1 cellular context compared by ENCODE assay signal in genomic region chr18:9683418-9684396, GRCh38.
A peak's percentile ranks its signal among the peaks of the same experiment; 100 is the strongest.
TF ChIP-seq lines count a peak whose summit lies in the region.

No MANE protein-coding gene starts in this region.

TF ChIP-seq in K562, 482 proteins besides CTCF, POLR2A, EP300 and RAD21 (continued from another document and continues in another):
- peak; percentile 10; the same call in 1 of the 2 replicates for TF ChIP-seq MGA (IDR thresholded peaks at IDR 0.05)
- TF ChIP-seq PYGO2 (tag; IDR thresholded peaks at IDR 0.05) = no peak
- TF ChIP-seq, protein P1, sequence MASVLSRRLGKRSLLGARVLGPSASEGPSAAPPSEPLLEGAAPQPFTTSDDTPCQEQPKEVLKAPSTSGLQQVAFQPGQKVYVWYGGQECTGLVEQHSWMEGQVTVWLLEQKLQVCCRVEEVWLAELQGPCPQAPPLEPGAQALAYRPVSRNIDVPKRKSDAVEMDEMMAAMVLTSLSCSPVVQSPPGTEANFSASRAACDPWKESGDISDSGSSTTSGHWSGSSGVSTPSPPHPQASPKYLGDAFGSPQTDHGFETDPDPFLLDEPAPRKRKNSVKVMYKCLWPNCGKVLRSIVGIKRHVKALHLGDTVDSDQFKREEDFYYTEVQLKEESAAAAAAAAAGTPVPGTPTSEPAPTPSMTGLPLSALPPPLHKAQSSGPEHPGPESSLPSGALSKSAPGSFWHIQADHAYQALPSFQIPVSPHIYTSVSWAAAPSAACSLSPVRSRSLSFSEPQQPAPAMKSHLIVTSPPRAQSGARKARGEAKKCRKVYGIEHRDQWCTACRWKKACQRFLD (CRISPR knock-in tag; IDR thresholded peaks at IDR 0.05) = peak; percentile 59; the same call in 1 of the 2 replicates
- no peak for TF ChIP-seq SP1 (CRISPR knock-in tag; IDR thresholded peaks at IDR 0.05)
- no peak for TF ChIP-seq CBFB (CRISPR knock-in tag; IDR thresholded peaks at IDR 0.05)
- TF ChIP-seq LCOR (CRISPR knock-in tag; IDR thresholded peaks at IDR 0.05) = no peak; the same call in 1 of the 2 replicates
- peak; percentile 15; the same call in 1 of the 2 replicates for TF ChIP-seq CXXC5 (CRISPR knock-in tag; IDR thresholded peaks at IDR 0.05)
- TF ChIP-seq, protein P2, sequence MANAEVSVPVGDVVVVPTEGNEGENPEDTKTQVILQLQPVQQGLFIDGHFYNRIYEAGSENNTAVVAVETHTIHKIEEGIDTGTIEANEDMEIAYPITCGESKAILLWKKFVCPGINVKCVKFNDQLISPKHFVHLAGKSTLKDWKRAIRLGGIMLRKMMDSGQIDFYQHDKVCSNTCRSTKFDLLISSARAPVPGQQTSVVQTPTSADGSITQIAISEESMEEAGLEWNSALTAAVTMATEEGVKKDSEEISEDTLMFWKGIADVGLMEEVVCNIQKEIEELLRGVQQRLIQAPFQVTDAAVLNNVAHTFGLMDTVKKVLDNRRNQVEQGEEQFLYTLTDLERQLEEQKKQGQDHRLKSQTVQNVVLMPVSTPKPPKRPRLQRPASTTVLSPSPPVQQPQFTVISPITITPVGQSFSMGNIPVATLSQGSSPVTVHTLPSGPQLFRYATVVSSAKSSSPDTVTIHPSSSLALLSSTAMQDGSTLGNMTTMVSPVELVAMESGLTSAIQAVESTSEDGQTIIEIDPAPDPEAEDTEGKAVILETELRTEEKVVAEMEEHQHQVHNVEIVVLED (CRISPR knock-in tag; IDR thresholded peaks at IDR 0.05) = 0 out of 2 replicates have a peak, but pooled peaks have one; percentile 40
- peak; percentile 46; the same call in 1 of the 2 replicates for TF ChIP-seq NFATC3 (IDR thresholded peaks at IDR 0.05)
- TF ChIP-seq TBL1XR1 (IDR thresholded peaks at IDR 0.05; ENCODE audit: low read length in 2 of 2) = no peak
- peak; percentile 4; the same call in 1 of the 2 replicates for TF ChIP-seq SMAD3 (CRISPR knock-in tag; conservative IDR thresholded peaks at IDR 0.05)
- peak; percentile 70; the same call in 1 of the 2 replicates for TF ChIP-seq THRB (CRISPR knock-in tag; conservative IDR thresholded peaks at IDR 0.05)
- no peak for TF ChIP-seq EZH2 (IDR thresholded peaks at IDR 0.05; ENCODE audit: borderline replicate concordance, low read depth, low read length)
- peak; percentile 63 for TF ChIP-seq SOX6 (IDR thresholded peaks at IDR 0.05)
- TF ChIP-seq HIVEP1 (CRISPR knock-in tag; IDR thresholded peaks at IDR 0.05) = 0 out of 2 replicates have a peak, but pooled peaks have one; percentile 25
- TF ChIP-seq THRA (IDR thresholded peaks at IDR 0.05) = no peak
- TF ChIP-seq, protein P3, sequence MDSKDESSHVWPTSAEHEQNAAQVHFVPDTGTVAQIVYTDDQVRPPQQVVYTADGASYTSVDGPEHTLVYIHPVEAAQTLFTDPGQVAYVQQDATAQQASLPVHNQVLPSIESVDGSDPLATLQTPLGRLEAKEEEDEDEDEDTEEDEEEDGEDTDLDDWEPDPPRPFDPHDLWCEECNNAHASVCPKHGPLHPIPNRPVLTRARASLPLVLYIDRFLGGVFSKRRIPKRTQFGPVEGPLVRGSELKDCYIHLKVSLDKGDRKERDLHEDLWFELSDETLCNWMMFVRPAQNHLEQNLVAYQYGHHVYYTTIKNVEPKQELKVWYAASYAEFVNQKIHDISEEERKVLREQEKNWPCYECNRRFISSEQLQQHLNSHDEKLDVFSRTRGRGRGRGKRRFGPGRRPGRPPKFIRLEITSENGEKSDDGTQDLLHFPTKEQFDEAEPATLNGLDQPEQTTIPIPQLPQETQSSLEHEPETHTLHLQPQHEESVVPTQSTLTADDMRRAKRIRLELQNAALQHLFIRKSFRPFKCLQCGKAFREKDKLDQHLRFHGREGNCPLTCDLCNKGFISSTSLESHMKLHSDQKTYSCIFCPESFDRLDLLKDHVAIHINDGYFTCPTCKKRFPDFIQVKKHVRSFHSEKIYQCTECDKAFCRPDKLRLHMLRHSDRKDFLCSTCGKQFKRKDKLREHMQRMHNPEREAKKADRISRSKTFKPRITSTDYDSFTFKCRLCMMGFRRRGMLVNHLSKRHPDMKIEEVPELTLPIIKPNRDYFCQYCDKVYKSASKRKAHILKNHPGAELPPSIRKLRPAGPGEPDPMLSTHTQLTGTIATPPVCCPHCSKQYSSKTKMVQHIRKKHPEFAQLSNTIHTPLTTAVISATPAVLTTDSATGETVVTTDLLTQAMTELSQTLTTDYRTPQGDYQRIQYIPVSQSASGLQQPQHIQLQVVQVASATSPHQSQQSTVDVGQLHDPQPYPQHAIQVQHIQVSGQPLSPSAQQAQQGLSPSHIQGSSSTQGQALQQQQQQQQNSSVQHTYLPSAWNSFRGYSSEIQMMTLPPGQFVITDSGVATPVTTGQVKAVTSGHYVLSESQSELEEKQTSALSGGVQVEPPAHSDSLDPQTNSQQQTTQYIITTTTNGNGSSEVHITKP (IDR thresholded peaks at IDR 0.05; ENCODE audit: partially characterized antibody) = peak; percentile 14
- TF ChIP-seq CBX3 (IDR thresholded peaks at IDR 0.05; ENCODE audit: borderline replicate concordance in 1 of 2, low read length in 2 of 2) = peak in 1 of 2 experiments; percentile 57; a peak in 1 of 3 replicates
- TF ChIP-seq ZNF668 (CRISPR knock-in tag; IDR thresholded peaks at IDR 0.05) = 0 out of 2 replicates have a peak, but pooled peaks have one; percentile 3
- TF ChIP-seq ZNF384 (IDR thresholded peaks at IDR 0.05; ENCODE audit: low read depth, low read length) = peak; percentile 97
- TF ChIP-seq FOXK2 (conservative IDR thresholded peaks at IDR 0.05 in 1 of 2, IDR thresholded peaks at IDR 0.05 in 1 of 2; ENCODE audit: low read depth in 2 of 2) = peak; percentile 84 to 85
- TF ChIP-seq, protein P4, sequence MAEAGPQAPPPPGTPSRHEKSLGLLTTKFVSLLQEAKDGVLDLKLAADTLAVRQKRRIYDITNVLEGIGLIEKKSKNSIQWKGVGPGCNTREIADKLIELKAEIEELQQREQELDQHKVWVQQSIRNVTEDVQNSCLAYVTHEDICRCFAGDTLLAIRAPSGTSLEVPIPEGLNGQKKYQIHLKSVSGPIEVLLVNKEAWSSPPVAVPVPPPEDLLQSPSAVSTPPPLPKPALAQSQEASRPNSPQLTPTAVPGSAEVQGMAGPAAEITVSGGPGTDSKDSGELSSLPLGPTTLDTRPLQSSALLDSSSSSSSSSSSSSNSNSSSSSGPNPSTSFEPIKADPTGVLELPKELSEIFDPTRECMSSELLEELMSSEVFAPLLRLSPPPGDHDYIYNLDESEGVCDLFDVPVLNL (CRISPR knock-in tag; IDR thresholded peaks at IDR 0.05; ENCODE audit: low read depth) = no peak
- no peak for TF ChIP-seq POU5F1 (IDR thresholded peaks at IDR 0.05; ENCODE audit: borderline replicate concordance, low read depth, low read length, partially characterized antibody)
- TF ChIP-seq SMARCA4 (IDR thresholded peaks at IDR 0.05) = peak; percentile 62
- TF ChIP-seq VEZF1 (CRISPR knock-in tag; IDR thresholded peaks at IDR 0.05) = peak; percentile 54; the same call in 1 of the 2 replicates
- TF ChIP-seq FOSL1 (tag; conservative IDR thresholded peaks at IDR 0.05) = no peak; the same call in 1 of the 2 replicates
- TF ChIP-seq MTA3 (IDR thresholded peaks at IDR 0.05; ENCODE audit: borderline replicate concordance) = peak; percentile 18; the same call in 1 of the 2 replicates
- no peak for TF ChIP-seq SREBF2 (CRISPR knock-in tag; IDR thresholded peaks at IDR 0.05)
- peak in 1 of 2 experiments; percentile 68; a peak in 2 of 4 replicates for TF ChIP-seq ARNT (IDR thresholded peaks at IDR 0.05)
- TF ChIP-seq MAX (CRISPR knock-in tag; IDR thresholded peaks at IDR 0.05) = no peak
- TF ChIP-seq ZNF24 (IDR thresholded peaks at IDR 0.05) = 0 out of 2 replicates have a peak, but pooled peaks have one; percentile 27
- peak; percentile 37; the same call in 1 of the 2 replicates for TF ChIP-seq OTX1 (CRISPR knock-in tag; IDR thresholded peaks at IDR 0.05)
